12 cellular contexts compared by ENCODE assay signal in genomic region chr1:161623401-161624051, GRCh38. TPM values are rescaled to one million over a fixed set of nuclear protein-coding genes. Genes with fewer than 3 reads are reported as not detected.
A peak's percentile ranks its signal among the peaks of the same experiment; 100 is the strongest.
DNase-seq lines count a peak whose midpoint lies in the region; ATAC-seq, FAIRE-seq and TF ChIP-seq lines count a peak whose summit lies in the region.
"Not testable (repeated sequence)": the region's sequence is repeated elsewhere in the genome, so short reads cannot be mapped to it uniquely, and the experiment has no call there.
"Had no signal": no experiment of that assay in that cellular context is flagged by ENCODE, and none has a peak within 500 bp of the region (broad histone marks: within the 10 kb centered on the region; RNA-seq: fewer than 3 reads in every experiment).

No MANE protein-coding gene starts in this region.

- ATAC-seq in GM18907 (IDR thresholded peaks at IDR 0.05; ENCODE audit: unreplicated experiment): peak; percentile 47
- peak; percentile 50 for ATAC-seq in GM21529 (IDR thresholded peaks at IDR 0.05; ENCODE audit: unreplicated experiment)
- ATAC-seq in HG03097 (IDR thresholded peaks at IDR 0.05; ENCODE audit: low FRiP score, unreplicated experiment): peak; percentile 36
- ATAC-seq in activated CD8-positive, alpha-beta T cell treated with anti-CD3 and anti-CD28 coated beads, Interleukin-2, amount 10 ng/mL, durations not matched to agents 7 days and 5 days: peak; percentile 45
- ATAC-seq in K562: peak; percentile 67

- not testable (repeated sequence) for TF ChIP-seq RAD21 in K562 (CRISPR knock-in tag; conservative IDR thresholded peaks at IDR 0.05 in 1 of 2, IDR thresholded peaks at IDR 0.05 in 1 of 2)

- H3K27ac Mint-ChIP-seq in activated CD8-positive, alpha-beta T cell treated with anti-CD3 and anti-CD28 coated beads, Interleukin-2, amount 10 ng/mL, durations not matched to agents 7 days and 5 days: peak overlapping the region; percentile 84

- H3K9me3 ChIP-seq in K562 (replicated peaks; ENCODE audit: control insufficient read depth, insufficient read depth, low read depth, low read length); small intestine (ENCODE audit: control insufficient read depth, low read depth): not testable (repeated sequence)

- not testable (repeated sequence) for H3K36me3 Mint-ChIP-seq in activated CD8-positive, alpha-beta T cell treated with anti-CD3 and anti-CD28 coated beads, Interleukin-2, amount 10 ng/mL, durations not matched to agents 7 days and 5 days (ENCODE audit: low read depth)

- H3K27ac ChIP-seq in K562 (ENCODE audit: extremely low read depth, low read depth, low read length): peak overlapping the region; percentile 86
- H3K27ac ChIP-seq in small intestine (ENCODE audit: low read depth in 1 of 2, low read length in 1 of 2): peak overlapping the region; percentile 41 to 50

- TF ChIP-seq CTCF in GM06990 (IDR thresholded peaks at IDR 0.05; ENCODE audit: insufficient read depth, low read length, poor library complexity, severe bottlenecking); K562 (IDR thresholded peaks at IDR 0.05 in 2 of 3, conservative IDR thresholded peaks at IDR 0.05 in 1 of 3; ENCODE audit: insufficient read depth in 2 of 3, low read depth in 1 of 3, low read length in 3 of 3): not testable (repeated sequence)

- TF ChIP-seq EP300 in K562 (IDR thresholded peaks at IDR 0.05; ENCODE audit: low read length): peak; percentile 74; the same call in 1 of the 2 replicates

- H3K4me1 Mint-ChIP-seq in activated CD8-positive, alpha-beta T cell treated with anti-CD3 and anti-CD28 coated beads, Interleukin-2, amount 10 ng/mL, durations not matched to agents 7 days and 5 days (ENCODE audit: low read depth): peaks cover 52% of the 10 kb centered on the region

- not testable (repeated sequence) for H3K27me3 Mint-ChIP-seq in activated CD8-positive, alpha-beta T cell treated with anti-CD3 and anti-CD28 coated beads, Interleukin-2, amount 10 ng/mL, durations not matched to agents 7 days and 5 days (ENCODE audit: low read depth)

- not testable (repeated sequence) for H3K36me3 ChIP-seq in GM06990 (ENCODE audit: control insufficient read depth, insufficient read depth, low read length); K562 (ENCODE audit: control insufficient read depth, insufficient read depth, low read length); small intestine (ENCODE audit: control insufficient read depth in 2 of 2, insufficient read depth in 2 of 2, low read length in 2 of 2)

- intact Hi-C loops in K562 (cut with micrococcal nuclease): loop anchor here (10.0 kb wide), 1 partner anchor 139 kb away; no protein-coding TSS in a partner anchor

- peak; percentile 86 for FAIRE-seq in K562 (lab: Jason Lieb, UNC)
- FAIRE-seq in small intestine (lab: Jason Lieb, UNC): not testable (repeated sequence)

- H3K9me1 ChIP-seq in K562 (ENCODE audit: control insufficient read depth, insufficient read depth, low read length): not testable (repeated sequence)

- not testable (repeated sequence) for H3K4me3 ChIP-seq in GM06990 (replicated peaks; ENCODE audit: low read depth, low read length); small intestine (ENCODE audit: low read depth in 1 of 2, low read length in 2 of 2)
- H3K4me3 ChIP-seq in K562: 0 out of 2 replicates have a peak overlapping the region, but pooled peaks have one; percentile 19

- TF ChIP-seq POLR2A in K562 (conservative IDR thresholded peaks at IDR 0.05): not testable (repeated sequence)

- H2AFZ ChIP-seq in K562 (ENCODE audit: low read depth, low read length): not testable (repeated sequence)

- CTCF ChIA-PET in activated CD8-positive, alpha-beta T cell treated with anti-CD3 and anti-CD28 coated beads, Interleukin-2, amount 10 ng/mL, durations not matched to agents 7 days and 5 days (lab: Charles Lee): interaction anchor here (0.9 kb wide), 1 partner anchor 103 kb away, joined by 3 read pairs; no protein-coding TSS in a partner anchor
- CTCF ChIA-PET in K562 (lab: Yijun Ruan, JAX; ENCODE audit: low intra/inter-chr PET ratio): not testable (repeated sequence)

- H3K79me2 ChIP-seq in K562 (ENCODE audit: control insufficient read depth, insufficient read depth, low read length): peaks cover 12% of the 10 kb centered on the region; the same call in 2 of the 3 replicates

- POLR2A ChIA-PET in activated CD8-positive, alpha-beta T cell treated with anti-CD3 and anti-CD28 coated beads, Interleukin-2, amount 10 ng/mL, durations not matched to agents 7 days and 5 days (lab: Charles Lee); K562 (lab: Yijun Ruan, JAX): not testable (repeated sequence)

- peak overlapping the region in 1 of 2 experiments; percentile 80; a peak in 2 of 4 replicates for H3K9ac ChIP-seq in K562 (ENCODE audit: insufficient read depth in 1 of 2, low read depth in 2 of 2, low read length in 2 of 2)

- 7% methylated on average over 5 of the region's 6 CpGs for WGBS in K562 (ENCODE audit: insufficient coverage, low coverage, missing lambda C conversion rate)
- 43 to 50% (median 48%) methylated on average over 5 of the region's 6 CpGs for WGBS in small intestine, 3 donors

- H3K4me1 ChIP-seq in K562 (replicated peaks in 1 of 2; ENCODE audit: control insufficient read depth in 2 of 2, insufficient read depth in 2 of 2, low read length in 2 of 2); small intestine (ENCODE audit: control insufficient read depth in 2 of 2, insufficient read depth in 1 of 2, low read depth in 1 of 2, low read length in 1 of 2): not testable (repeated sequence)

- not testable (repeated sequence) for H3K9me3 Mint-ChIP-seq in activated CD8-positive, alpha-beta T cell treated with anti-CD3 and anti-CD28 coated beads, Interleukin-2, amount 10 ng/mL, durations not matched to agents 7 days and 5 days (ENCODE audit: insufficient read depth)

- not testable (repeated sequence) for H4K20me1 ChIP-seq in K562 (replicated peaks; ENCODE audit: control insufficient read depth, insufficient read depth, low read length)

- in situ Hi-C loops in K562 (cut with MboI): loop anchor here (5.0 kb wide), 1 partner anchor 81 kb away; no protein-coding TSS in a partner anchor

- H3K27me3 ChIP-seq in GM06990 (replicated peaks; ENCODE audit: control insufficient read depth, insufficient read depth, low read length); K562 (ENCODE audit: control insufficient read depth in 2 of 2, insufficient read depth in 2 of 2, low read length in 2 of 2); small intestine (ENCODE audit: control insufficient read depth in 2 of 2, insufficient read depth in 2 of 2, low read length in 2 of 2): not testable (repeated sequence)

- peak overlapping the region; percentile 66 for H3K4me2 ChIP-seq in K562 (ENCODE audit: insufficient read depth, low read length)

- BruUV-seq in K562 (replicated peaks; lab: Mats Ljungman, UMichigan): not testable (repeated sequence)

- peak overlapping the region; percentile 49 for H3K4me3 Mint-ChIP-seq in activated CD8-positive, alpha-beta T cell treated with anti-CD3 and anti-CD28 coated beads, Interleukin-2, amount 10 ng/mL, durations not matched to agents 7 days and 5 days

- DNase-seq in GM06990 (ENCODE audit: extremely low read depth, insufficient read length) (peak; percentile 15), OCI-M1 (lab: John Stamatoyannopoulos, UW) (peak; percentile 95), K562 (ENCODE audit: extremely low read depth in 1 of 4, low spot score in 3 of 4) (peak; percentile 52 to 93 (median 67)), small intestine (peak; percentile 22)
- DNase-seq in activated CD8-positive, alpha-beta T cell treated with anti-CD3 and anti-CD28 coated beads, Interleukin-2, amount 10 ng/mL, durations not matched to agents 7 days and 5 days: not testable (repeated sequence)

RNA-seq across cellular contexts. Expression of gene FCGR3B, which starts 7.5 kb away (rescaled TPM):
- not detected for total RNA-seq in activated CD8-positive, alpha-beta T cell treated with anti-CD3 and anti-CD28 coated beads, Interleukin-2, amount 10 ng/mL, durations not matched to agents 7 days and 5 days
- 1.4 and 2.2 TPM in 2 replicates for total RNA-seq in K562 (2011; cell fraction: chromatin; rRNA removed; ENCODE audit: low replicate concordance)
- 1.3 and 2.0 TPM in 2 replicates for total RNA-seq in K562 (2011; cell fraction: nucleolus; rRNA removed)
- total RNA-seq in K562 (2011; cell fraction: nucleoplasm; rRNA removed): 2.4 and 2.8 TPM in 2 replicates
- total RNA-seq in K562 (2014; rRNA removed) (0.08 and 0.18 TPM in 2 replicates), K562 (2014; rRNA removed; fragmentation: Illumina TruSeq; extraction: Trizol) (0.40 and 0.54 TPM in 2 replicates), K562 (2015; rRNA removed; fragmentation: Illumina TruSeq; extraction: Trizol) (0.19 and 0.36 TPM in 2 replicates), K562 (2021) (0.11 and 0.49 TPM in 2 replicates)
- polyA plus RNA-seq in K562 (2011; rRNA removed) (0.87 and 1.1 TPM in 2 replicates), K562 (2014; fragmentation: Illumina TruSeq; extraction: Trizol) (0.27 and 0.35 TPM in 2 replicates), K562 (2014; fragmentation: Nextera tagmentation; extraction: Ambion mirVana) (under 1 TPM; 0.41 TPM), K562 (2014; rRNA removed) (0.27 and 0.36 TPM in 2 replicates), small intestine (under 1 TPM; 0.22 to 0.54 (median 0.27) TPM)
- polyA plus RNA-seq in K562 (2011; cell fraction: cytosol; rRNA removed): 0.18 and 0.25 TPM in 2 replicates
- 0.95 and 1.6 TPM in 2 replicates for polyA plus RNA-seq in K562 (2011; cell fraction: nucleus; rRNA removed)
- 0.55 and 1.00 TPM in 2 replicates for polyA plus RNA-seq in K562 (2012)
- 1.1 and 1.4 TPM in 2 replicates for polyA minus RNA-seq in K562 (2011; rRNA and poly(A)+ RNA removed)
- not detected in 2 replicates for polyA minus RNA-seq in K562 (2011; cell fraction: cytosol; rRNA and poly(A)+ RNA removed)
- polyA minus RNA-seq in K562 (2011; cell fraction: nucleus; rRNA and poly(A)+ RNA removed): 0.94 and 2.4 TPM in 2 replicates
- total RNA-seq: activated CD8-positive, alpha-beta memory T cell treated with anti-CD3 and anti-CD28 coated beads for 36 hours; foreskin keratinocyte; hepatocyte; PC-3 had no signal
- polyA plus RNA-seq: foreskin keratinocyte, hepatocyte had no signal

RNA-seq across cellular contexts. Expression of gene FCGR2B, which starts 39.4 kb away (rescaled TPM):
- not detected for total RNA-seq in activated CD8-positive, alpha-beta T cell treated with anti-CD3 and anti-CD28 coated beads, Interleukin-2, amount 10 ng/mL, durations not matched to agents 7 days and 5 days
- total RNA-seq in K562 (2011; cell fraction: chromatin; rRNA removed; ENCODE audit: low replicate concordance): 6.8 and 7.4 TPM in 2 replicates
- total RNA-seq in K562 (2011; cell fraction: nucleolus; rRNA removed): 5.1 and 7.0 TPM in 2 replicates
- total RNA-seq in K562 (2011; cell fraction: nucleoplasm; rRNA removed): 7.6 and 9.9 TPM in 2 replicates
- total RNA-seq in K562 (2014; rRNA removed) (1.6 and 3.1 TPM in 2 replicates), K562 (2014; rRNA removed; fragmentation: Illumina TruSeq; extraction: Trizol) (3.1 and 3.3 TPM in 2 replicates), K562 (2015; rRNA removed; fragmentation: Illumina TruSeq; extraction: Trizol) (1.7 and 2.0 TPM in 2 replicates), K562 (2021) (2.4 and 3.1 TPM in 2 replicates)
- polyA plus RNA-seq in K562 (2011; rRNA removed) (4.0 and 14.5 TPM in 2 replicates), K562 (2014; fragmentation: Illumina TruSeq; extraction: Trizol) (3.9 and 4.1 TPM in 2 replicates), K562 (2014; fragmentation: Nextera tagmentation; extraction: Ambion mirVana) (1 to 10 TPM; 6.4 to 8.9 TPM), K562 (2014; rRNA removed) (3.3 and 4.1 TPM in 2 replicates), small intestine (10 to 100 TPM in 1 of 3 donors, under 1 TPM in 1, not detected in 1; 0.54 to 12.3 TPM)
- 4.3 and 14.1 TPM in 2 replicates for polyA plus RNA-seq in K562 (2011; cell fraction: cytosol; rRNA removed)
- polyA plus RNA-seq in K562 (2011; cell fraction: nucleus; rRNA removed): 10.8 and 35.5 TPM in 2 replicates
- 14.5 and 18.1 TPM in 2 replicates for polyA plus RNA-seq in K562 (2012)
- 3.1 and 8.7 TPM in 2 replicates for polyA minus RNA-seq in K562 (2011; rRNA and poly(A)+ RNA removed)
- 0.86 and 1.5 TPM in 2 replicates for polyA minus RNA-seq in K562 (2011; cell fraction: cytosol; rRNA and poly(A)+ RNA removed)
- polyA minus RNA-seq in K562 (2011; cell fraction: nucleus; rRNA and poly(A)+ RNA removed): 2.6 and 9.2 TPM in 2 replicates
- total RNA-seq: activated CD8-positive, alpha-beta memory T cell treated with anti-CD3 and anti-CD28 coated beads for 36 hours; foreskin keratinocyte; hepatocyte; PC-3 had no signal
- polyA plus RNA-seq: foreskin keratinocyte, hepatocyte had no signal
